ENCODE assay signal across 18 cellular contexts in genomic region chr16:74567901-74568300, GRCh38.
"Had no signal": no experiment of that assay in that cellular context is flagged by ENCODE, and none has a peak within 500 bp of the region (broad histone marks: within the 10 kb centered on the region; RNA-seq: fewer than 3 reads in every experiment).

No MANE protein-coding gene starts in this region.

- DNase-seq: activated CD4-positive, alpha-beta memory T cell treated with anti-CD3 and anti-CD28 coated beads for 36 hours; activated CD4-positive, alpha-beta T cell treated with anti-CD3 and anti-CD28 coated beads for 1 hour; activated gamma-delta T cell treated with Interleukin-2 at 50 U/mL for 16 hours; activated naive CD8-positive, alpha-beta T cell treated with anti-CD3 and anti-CD28 coated beads, Interleukin-2, amount 50 U/mL, for 24 hours; activated T-cell treated with anti-CD3 and anti-CD28 coated beads, Interleukin-2, amount 50 U/mL, for 72 hours; esophagus squamous epithelium; hypothalamus; kidney glomerular epithelial cell; left ventricle myocardium superior; mesendoderm; SJCRH30; stimulated activated CD4-positive, alpha-beta T cell treated with anti-CD3 and anti-CD28 coated beads, Interleukin-12 subunit alpha, Interleukin-12 subunit beta, amount 100 ng/mL, for 4 hours; T-helper 9 cell had no signal

- H3K4me3 Mint-ChIP-seq: activated CD4-positive, alpha-beta memory T cell treated with anti-CD3 and anti-CD28 coated beads for 36 hours; activated naive CD8-positive, alpha-beta T cell treated with anti-CD3 and anti-CD28 coated beads, Interleukin-2, amount 50 U/mL, for 24 hours; stimulated activated effector memory CD8-positive, alpha-beta T cell treated with anti-CD3 and anti-CD28 coated beads, Interleukin-12 subunit alpha, Interleukin-12 subunit beta, amount 100 ng/mL, for 72 hours had no signal

- ATAC-seq: activated naive CD8-positive, alpha-beta T cell treated with anti-CD3 and anti-CD28 coated beads, Interleukin-2, amount 50 U/mL, for 24 hours; left ventricle myocardium superior; stimulated activated effector memory CD8-positive, alpha-beta T cell treated with anti-CD3 and anti-CD28 coated beads, Interleukin-12 subunit alpha, Interleukin-12 subunit beta, amount 100 ng/mL, for 72 hours had no signal

- H3K36me3 Mint-ChIP-seq: activated CD4-positive, alpha-beta memory T cell treated with anti-CD3 and anti-CD28 coated beads for 36 hours; stimulated activated effector memory CD8-positive, alpha-beta T cell treated with anti-CD3 and anti-CD28 coated beads, Interleukin-12 subunit alpha, Interleukin-12 subunit beta, amount 100 ng/mL, for 72 hours had no signal

- H3K9me3 Mint-ChIP-seq: activated CD4-positive, alpha-beta memory T cell treated with anti-CD3 and anti-CD28 coated beads for 36 hours; activated naive CD8-positive, alpha-beta T cell treated with anti-CD3 and anti-CD28 coated beads, Interleukin-2, amount 50 U/mL, for 24 hours; activated T-cell treated with anti-CD3 and anti-CD28 coated beads, Interleukin-2, amount 50 U/mL, for 72 hours; stimulated activated effector memory CD8-positive, alpha-beta T cell treated with anti-CD3 and anti-CD28 coated beads, Interleukin-12 subunit alpha, Interleukin-12 subunit beta, amount 100 ng/mL, for 72 hours had no signal

- H3K9me3 ChIP-seq: ascending aorta, esophagus squamous epithelium, SJCRH30, thoracic aorta had no signal

- H3K27me3 Mint-ChIP-seq: activated CD4-positive, alpha-beta memory T cell treated with anti-CD3 and anti-CD28 coated beads for 36 hours; activated naive CD8-positive, alpha-beta T cell treated with anti-CD3 and anti-CD28 coated beads, Interleukin-2, amount 50 U/mL, for 24 hours had no signal

- H3K27me3 ChIP-seq: ascending aorta, cardiac muscle cell, esophagus squamous epithelium, SJCRH30 had no signal

- H3K27ac Mint-ChIP-seq: activated CD4-positive, alpha-beta memory T cell treated with anti-CD3 and anti-CD28 coated beads for 36 hours; activated naive CD8-positive, alpha-beta T cell treated with anti-CD3 and anti-CD28 coated beads, Interleukin-2, amount 50 U/mL, for 24 hours; activated T-cell treated with anti-CD3 and anti-CD28 coated beads, Interleukin-2, amount 50 U/mL, for 72 hours; stimulated activated effector memory CD8-positive, alpha-beta T cell treated with anti-CD3 and anti-CD28 coated beads, Interleukin-12 subunit alpha, Interleukin-12 subunit beta, amount 100 ng/mL, for 72 hours had no signal

- H3K27ac ChIP-seq: ascending aorta, cardiac muscle cell, esophagus squamous epithelium, parathyroid adenoma, SJCRH30, thoracic aorta had no signal
